Comparison of ENCODE assay signal across 10 cellular contexts in genomic region chr2:207533609-207534008, GRCh38. TPM values are rescaled to one million over a fixed set of nuclear protein-coding genes. Genes with fewer than 3 reads are reported as not detected.
A peak's percentile ranks its signal among the peaks of the same experiment; 100 is the strongest.
DNase-seq lines count a peak whose midpoint lies in the region; ATAC-seq and TF ChIP-seq lines count a peak whose summit lies in the region.
"Had no signal": no experiment of that assay in that cellular context is flagged by ENCODE, and none has a peak within 500 bp of the region (broad histone marks: within the 10 kb centered on the region; RNA-seq: fewer than 3 reads in every experiment).

No MANE protein-coding gene starts in this region.

- peaks cover 56 to 74% (median 71%) of the 10 kb centered on the region in 3 donors for H3K4me1 Mint-ChIP-seq in CD8-positive, alpha-beta memory T cell
- H3K4me1 Mint-ChIP-seq in GM23338 (peaks cover 43% of the 10 kb centered on the region), natural killer cell (peaks cover 46 to 53% of the 10 kb centered on the region in 2 donors)
- H3K4me1 Mint-ChIP-seq in activated naive CD8-positive, alpha-beta T cell treated with anti-CD3 and anti-CD28 coated beads for 36 hours, result peaks cover 45% of the 10 kb centered on the region

- peaks cover 0 to 24% (median 4%) of the 10 kb centered on the region in 3 donors for H3K36me3 Mint-ChIP-seq in CD8-positive, alpha-beta memory T cell
- peaks cover 22% of the 10 kb centered on the region for H3K36me3 Mint-ChIP-seq in GM23338 (ENCODE audit: low read depth)
- H3K36me3 Mint-ChIP-seq in activated naive CD8-positive, alpha-beta T cell treated with anti-CD3 and anti-CD28 coated beads for 36 hours, result peaks cover 41% of the 10 kb centered on the region
- no peaks in the 10 kb centered on the region for H3K36me3 Mint-ChIP-seq in natural killer cell

- peaks cover 69% of the 10 kb centered on the region for H3K4me1 ChIP-seq in CD8-positive, alpha-beta memory T cell (ENCODE audit: insufficient read depth, low read length)
- peaks cover 47% of the 10 kb centered on the region for H3K4me1 ChIP-seq in GM23338 (ENCODE audit: insufficient read depth)

- CTCF ChIA-PET in CD8-positive, alpha-beta memory T cell (lab: Charles Lee), result interaction anchor here (0.7 to 3.8 kb wide), 2 partner anchors 92 to 1448 kb away, joined by 3 to 24 read pairs; partner anchors contain the start of genes INO80D and METTL21A

- intact Hi-C loops in natural killer cell (cut with micrococcal nuclease), result no loop called here

- peak overlapping the region; percentile 74 to 100 (median 88) for H3K27ac Mint-ChIP-seq in CD8-positive, alpha-beta memory T cell
- H3K27ac Mint-ChIP-seq in GM23338 (no peak overlapping the region), natural killer cell (peak overlapping the region; percentile 79 to 96)
- peak overlapping the region; percentile 69 for H3K27ac Mint-ChIP-seq in activated naive CD8-positive, alpha-beta T cell treated with anti-CD3 and anti-CD28 coated beads for 36 hours

- no peaks in the 10 kb centered on the region for H3K27me3 ChIP-seq in CD8-positive, alpha-beta memory T cell (ENCODE audit: insufficient read depth, low read length, poor library complexity, severe bottlenecking)
- H3K27me3 ChIP-seq in GM23338 (ENCODE audit: insufficient read depth), result no peaks in the 10 kb centered on the region

- no peak for DNase-seq in CD8-positive, alpha-beta memory T cell
- no peak for DNase-seq in GM23338 (ENCODE audit: low spot score)
- no peak for DNase-seq in activated naive CD8-positive, alpha-beta T cell treated with anti-CD3 and anti-CD28 coated beads for 36 hours
- DNase-seq in natural killer cell, result no peak
- DNase-seq: activated gamma-delta T cell treated with Interleukin-2 at 50 U/mL for 16 hours, NCI-H226 had no signal

- peaks cover 81% of the 10 kb centered on the region for H3K79me2 ChIP-seq in GM23338 (replicated peaks; ENCODE audit: insufficient read depth)

- H3K9me2 ChIP-seq in GM23338 (ENCODE audit: insufficient read depth), result no peaks in the 10 kb centered on the region

- H3K9me3 ChIP-seq in CD8-positive, alpha-beta memory T cell (ENCODE audit: low read length), result no peaks in the 10 kb centered on the region

- H3K4me3 Mint-ChIP-seq in CD8-positive, alpha-beta memory T cell, result peak overlapping the region in 5 of 7 donors; percentile 28 to 52 (median 37)
- H3K4me3 Mint-ChIP-seq in GM23338 (no peak overlapping the region), natural killer cell (peak overlapping the region; percentile 25)
- peak overlapping the region; percentile 55 for H3K4me3 Mint-ChIP-seq in activated naive CD8-positive, alpha-beta T cell treated with anti-CD3 and anti-CD28 coated beads for 36 hours

- peak overlapping the region; percentile 13 for H3K27ac ChIP-seq in CD8-positive, alpha-beta memory T cell (ENCODE audit: low read depth, low read length)
- H3K27ac ChIP-seq in GM23338 (ENCODE audit: low read depth), result no peak overlapping the region
- H3K27ac ChIP-seq: parathyroid adenoma had no signal

- H3K4me3 ChIP-seq in CD8-positive, alpha-beta memory T cell (ENCODE audit: low read length), result peak overlapping the region; percentile 29
- no peak overlapping the region for H3K4me3 ChIP-seq in GM23338

- H4K20me1 ChIP-seq in GM23338 (replicated peaks; ENCODE audit: insufficient read depth), result peaks cover 31% of the 10 kb centered on the region

- TF ChIP-seq CTCF in GM23338 (conservative IDR thresholded peaks at IDR 0.05; ENCODE audit: low read depth in 2 of 2) (no peak), natural killer cell (IDR thresholded peaks at IDR 0.05) (no peak)

- 0 out of 2 replicates have a peak overlapping the region, but pooled peaks have one; percentile 36 for H3K4me2 ChIP-seq in GM23338

- no peak overlapping the region for H2AFZ ChIP-seq in GM23338
- H2AFZ ChIP-seq: parathyroid adenoma had no signal

- ATAC-seq in GM23338, result no peak
- no peak for ATAC-seq in natural killer cell
- ATAC-seq in HG02981 (IDR thresholded peaks at IDR 0.05; ENCODE audit: unreplicated experiment), result no peak
- ATAC-seq in HG03571 (IDR thresholded peaks at IDR 0.05; ENCODE audit: unreplicated experiment), result no peak
- ATAC-seq in GM19351 (IDR thresholded peaks at IDR 0.05; ENCODE audit: unreplicated experiment), result no peak

- peaks cover 0 to 9% of the 10 kb centered on the region in 2 donors for H3K27me3 Mint-ChIP-seq in CD8-positive, alpha-beta memory T cell
- peaks cover 16% of the 10 kb centered on the region for H3K27me3 Mint-ChIP-seq in GM23338 (ENCODE audit: insufficient read depth, low read depth, poor library complexity)
- H3K27me3 Mint-ChIP-seq in activated naive CD8-positive, alpha-beta T cell treated with anti-CD3 and anti-CD28 coated beads for 36 hours, result peaks cover 4% of the 10 kb centered on the region
- H3K27me3 Mint-ChIP-seq in natural killer cell (ENCODE audit: low read depth in 2 of 2), result no peaks in the 10 kb centered on the region

- H3K9me3 Mint-ChIP-seq in CD8-positive, alpha-beta memory T cell, result peaks cover 0 to 2% (median 0%) of the 10 kb centered on the region in 5 donors
- H3K9me3 Mint-ChIP-seq in GM23338, result no peaks in the 10 kb centered on the region; the same call in 2 of the 3 replicates
- peaks cover 2% of the 10 kb centered on the region for H3K9me3 Mint-ChIP-seq in activated naive CD8-positive, alpha-beta T cell treated with anti-CD3 and anti-CD28 coated beads for 36 hours
- H3K9me3 Mint-ChIP-seq in natural killer cell, result no peaks in the 10 kb centered on the region

- POLR2A ChIA-PET in CD8-positive, alpha-beta memory T cell (lab: Charles Lee), result interaction anchor here (1.0 kb wide), 1 partner anchor 92 kb away, joined by 3 read pairs; the partner anchor contains the start of gene METTL21A

- H3K36me3 ChIP-seq in CD8-positive, alpha-beta memory T cell (ENCODE audit: insufficient read depth, low read length), result no peaks in the 10 kb centered on the region
- H3K36me3 ChIP-seq in GM23338 (ENCODE audit: insufficient read depth), result no peaks in the 10 kb centered on the region

- H3F3A ChIP-seq in GM23338 (replicated peaks; ENCODE audit: low read depth), result no peaks in the 10 kb centered on the region

TF ChIP-seq in GM23338, 12 proteins besides CTCF, POLR2A, EP300 and RAD21:
- TF ChIP-seq ZNF331 (CRISPR knock-in tag; IDR thresholded peaks at IDR 0.05; ENCODE audit: low read depth) (no peak), STAT1 (IDR thresholded peaks at IDR 0.05; ENCODE audit: unreplicated experiment) (no peak), EZH2 (IDR thresholded peaks at IDR 0.05; ENCODE audit: low read depth, unreplicated experiment) (no peak), JUNB (IDR thresholded peaks at IDR 0.05; ENCODE audit: unreplicated experiment) (no peak), ETS1 (IDR thresholded peaks at IDR 0.05) (no peak), REST (IDR thresholded peaks at IDR 0.05; ENCODE audit: unreplicated experiment) (no peak), POLR2AphosphoS5 (IDR thresholded peaks at IDR 0.05; ENCODE audit: low read depth) (no peak)

RNA-seq across cellular contexts. Expression of gene CREB1, which starts 3.8 kb away (rescaled TPM):
- total RNA-seq in CD8-positive, alpha-beta memory T cell, result 10 to 100 TPM; 95.4 to 96.2 TPM
- 60.2 TPM for polyA plus RNA-seq in CD8-positive, alpha-beta memory T cell
- total RNA-seq in GM23338 (2014; rRNA removed; shearing (Covaris generic)), result 94.4 and 104 TPM in 2 replicates
- polyA plus RNA-seq in GM23338 (2016; fragmentation: Nextera tagmentation; extraction: Ambion mirVana), result 27.2 and 40.3 TPM in 2 replicates
- 10 to 100 TPM; 71.9 to 81.8 TPM for total RNA-seq in activated naive CD8-positive, alpha-beta T cell treated with anti-CD3 and anti-CD28 coated beads for 36 hours
- total RNA-seq in natural killer cell, result 100 to 1,000 TPM in 2 of 3 donors, 10 to 100 TPM in 1; 88.1 to 107 (median 106) TPM
